ENCODE assay signal across 1 cellular context in genomic region chr3:103453152-103453551, GRCh38.
TF ChIP-seq lines count a peak whose summit lies in the region.

No MANE protein-coding gene starts in this region.

TF ChIP-seq in HepG2, 621 proteins besides CTCF, POLR2A, EP300 and RAD21:
- TF ChIP-seq ZNF503 (CRISPR knock-in tag; IDR thresholded peaks at IDR 0.05) (no peak), NKX3-1 (CRISPR knock-in tag; IDR thresholded peaks at IDR 0.05) (no peak), ARNTL (CRISPR knock-in tag; IDR thresholded peaks at IDR 0.05) (no peak), ATF7 (IDR thresholded peaks at IDR 0.05) (peak; percentile 31; the same call in 1 of the 2 replicates), ATF7 (CRISPR knock-in tag; IDR thresholded peaks at IDR 0.05) (no peak)
- TF ChIP-seq, protein P1, sequence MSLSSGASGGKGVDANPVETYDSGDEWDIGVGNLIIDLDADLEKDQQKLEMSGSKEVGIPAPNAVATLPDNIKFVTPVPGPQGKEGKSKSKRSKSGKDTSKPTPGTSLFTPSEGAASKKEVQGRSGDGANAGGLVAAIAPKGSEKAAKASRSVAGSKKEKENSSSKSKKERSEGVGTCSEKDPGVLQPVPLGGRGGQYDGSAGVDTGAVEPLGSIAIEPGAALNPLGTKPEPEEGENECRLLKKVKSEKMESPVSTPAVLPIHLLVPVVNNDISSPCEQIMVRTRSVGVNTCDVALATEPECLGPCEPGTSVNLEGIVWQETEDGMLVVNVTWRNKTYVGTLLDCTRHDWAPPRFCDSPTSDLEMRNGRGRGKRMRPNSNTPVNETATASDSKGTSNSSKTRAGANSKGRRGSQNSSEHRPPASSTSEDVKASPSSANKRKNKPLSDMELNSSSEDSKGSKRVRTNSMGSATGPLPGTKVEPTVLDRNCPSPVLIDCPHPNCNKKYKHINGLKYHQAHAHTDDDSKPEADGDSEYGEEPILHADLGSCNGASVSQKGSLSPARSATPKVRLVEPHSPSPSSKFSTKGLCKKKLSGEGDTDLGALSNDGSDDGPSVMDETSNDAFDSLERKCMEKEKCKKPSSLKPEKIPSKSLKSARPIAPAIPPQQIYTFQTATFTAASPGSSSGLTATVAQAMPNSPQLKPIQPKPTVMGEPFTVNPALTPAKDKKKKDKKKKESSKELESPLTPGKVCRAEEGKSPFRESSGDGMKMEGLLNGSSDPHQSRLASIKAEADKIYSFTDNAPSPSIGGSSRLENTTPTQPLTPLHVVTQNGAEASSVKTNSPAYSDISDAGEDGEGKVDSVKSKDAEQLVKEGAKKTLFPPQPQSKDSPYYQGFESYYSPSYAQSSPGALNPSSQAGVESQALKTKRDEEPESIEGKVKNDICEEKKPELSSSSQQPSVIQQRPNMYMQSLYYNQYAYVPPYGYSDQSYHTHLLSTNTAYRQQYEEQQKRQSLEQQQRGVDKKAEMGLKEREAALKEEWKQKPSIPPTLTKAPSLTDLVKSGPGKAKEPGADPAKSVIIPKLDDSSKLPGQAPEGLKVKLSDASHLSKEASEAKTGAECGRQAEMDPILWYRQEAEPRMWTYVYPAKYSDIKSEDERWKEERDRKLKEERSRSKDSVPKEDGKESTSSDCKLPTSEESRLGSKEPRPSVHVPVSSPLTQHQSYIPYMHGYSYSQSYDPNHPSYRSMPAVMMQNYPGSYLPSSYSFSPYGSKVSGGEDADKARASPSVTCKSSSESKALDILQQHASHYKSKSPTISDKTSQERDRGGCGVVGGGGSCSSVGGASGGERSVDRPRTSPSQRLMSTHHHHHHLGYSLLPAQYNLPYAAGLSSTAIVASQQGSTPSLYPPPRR (CRISPR knock-in tag; IDR thresholded peaks at IDR 0.05; ENCODE audit: borderline replicate concordance), result no peak
- TF ChIP-seq, protein P2, sequence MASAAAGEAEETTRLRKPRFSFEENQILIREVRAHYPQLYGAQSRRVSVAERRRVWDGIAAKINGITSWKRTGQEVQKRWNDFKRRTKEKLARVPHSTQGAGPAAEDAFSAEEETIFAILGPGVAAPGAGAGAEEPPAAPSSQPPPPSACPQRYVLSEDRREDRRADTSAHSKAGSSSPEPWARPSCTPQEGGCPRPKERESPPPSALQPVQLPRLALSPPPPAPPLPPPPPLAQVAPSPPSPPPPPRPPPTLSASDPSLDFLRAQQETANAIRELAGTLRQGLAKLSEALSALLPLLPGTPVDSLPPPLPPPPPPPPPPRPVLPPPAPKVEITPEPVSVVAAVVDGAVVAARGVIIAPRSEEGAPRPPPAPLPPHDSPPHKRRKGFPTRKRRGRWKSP (CRISPR knock-in tag; IDR thresholded peaks at IDR 0.05), result no peak
- TF ChIP-seq, protein P3, sequence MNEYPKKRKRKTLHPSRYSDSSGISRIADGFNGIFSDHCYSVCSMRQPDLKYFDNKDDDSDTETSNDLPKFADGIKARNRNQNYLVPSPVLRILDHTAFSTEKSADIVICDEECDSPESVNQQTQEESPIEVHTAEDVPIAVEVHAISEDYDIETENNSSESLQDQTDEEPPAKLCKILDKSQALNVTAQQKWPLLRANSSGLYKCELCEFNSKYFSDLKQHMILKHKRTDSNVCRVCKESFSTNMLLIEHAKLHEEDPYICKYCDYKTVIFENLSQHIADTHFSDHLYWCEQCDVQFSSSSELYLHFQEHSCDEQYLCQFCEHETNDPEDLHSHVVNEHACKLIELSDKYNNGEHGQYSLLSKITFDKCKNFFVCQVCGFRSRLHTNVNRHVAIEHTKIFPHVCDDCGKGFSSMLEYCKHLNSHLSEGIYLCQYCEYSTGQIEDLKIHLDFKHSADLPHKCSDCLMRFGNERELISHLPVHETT (CRISPR knock-in tag; conservative IDR thresholded peaks at IDR 0.05), result no peak
TF ChIP-seq in HepG2: peak in this region for 1.
